In genomic region chr20:824490-824889, GRCh38 we compare ENCODE assay signal across 26 cellular contexts. TPM values are rescaled to one million over a fixed set of nuclear protein-coding genes. Genes with fewer than 3 reads are reported as not detected.
"Had no signal": no experiment of that assay in that cellular context is flagged by ENCODE, and none has a peak within 500 bp of the region (broad histone marks: within the 10 kb centered on the region; RNA-seq: fewer than 3 reads in every experiment).

No MANE protein-coding gene starts in this region.

- DNase-seq: activated CD4-positive, alpha-beta T cell treated with anti-CD3 and anti-CD28 coated beads for 4 hours; activated CD8-positive, alpha-beta T cell treated with anti-CD3 and anti-CD28 coated beads for 36 hours; activated gamma-delta T cell treated with Interleukin-2 at 50 U/mL for 16 hours; activated naive CD4-positive, alpha-beta T cell treated with anti-CD3 and anti-CD28 coated beads, Interleukin-2, amount 10 ng/mL, durations not matched to agents 7 days and 5 days; activated naive CD8-positive, alpha-beta T cell treated with anti-CD3 and anti-CD28 coated beads for 36 hours; activated T-cell treated with anti-CD3 and anti-CD28 coated beads for 4 hours; activated T-cell treated with anti-CD3 and anti-CD28 coated beads, Interleukin-2, amount 50 U/mL, for 48 hours; brain microvascular endothelial cell; MV-4-11; NCI-H1092 treated with DMSO at 0.1 percent for 48 hours; NCI-H1417 treated with DMSO at 0.1 percent for 48 hours; NCI-H1694; NCI-H2029; NCI-H2107; NCI-H2171 treated with DMSO at 0.1 percent for 48 hours; NCI-H226; NCI-H526; NK-92 treated with Interleukin-12 subunit alpha and Interleukin-12 subunit beta, amount 100 ng/mL, for 24 hours; OCI-M1; SHP77 had no signal

- H3K36me3 Mint-ChIP-seq: activated naive CD4-positive, alpha-beta T cell treated with anti-CD3 and anti-CD28 coated beads, Interleukin-2, amount 10 ng/mL, durations not matched to agents 7 days and 5 days; activated naive CD8-positive, alpha-beta T cell treated with anti-CD3 and anti-CD28 coated beads for 36 hours had no signal

- H3K27ac Mint-ChIP-seq: activated CD8-positive, alpha-beta T cell treated with anti-CD3 and anti-CD28 coated beads for 36 hours; activated naive CD4-positive, alpha-beta T cell treated with anti-CD3 and anti-CD28 coated beads, Interleukin-2, amount 10 ng/mL, durations not matched to agents 7 days and 5 days; activated naive CD8-positive, alpha-beta T cell treated with anti-CD3 and anti-CD28 coated beads for 36 hours; T-helper 1 cell treated with Interleukin-12 subunit alpha and Interleukin-12 subunit beta and Interleukin-4 antibody, amounts not matched to agents 30 μg/mL and 1 μg/mL, for 36 hours had no signal

- H3K4me3 Mint-ChIP-seq: activated CD8-positive, alpha-beta T cell treated with anti-CD3 and anti-CD28 coated beads for 36 hours; activated naive CD4-positive, alpha-beta T cell treated with anti-CD3 and anti-CD28 coated beads, Interleukin-2, amount 10 ng/mL, durations not matched to agents 7 days and 5 days; activated naive CD8-positive, alpha-beta T cell treated with anti-CD3 and anti-CD28 coated beads for 36 hours; activated T-helper 17 cell treated with anti-CD3 and anti-CD28 coated beads, Interleukin-2, amount 50 U/mL, for 72 hours; T-helper 1 cell treated with Interleukin-12 subunit alpha and Interleukin-12 subunit beta and Interleukin-4 antibody, amounts not matched to agents 30 μg/mL and 1 μg/mL, for 36 hours had no signal

- H3K9me3 Mint-ChIP-seq: activated CD8-positive, alpha-beta T cell treated with anti-CD3 and anti-CD28 coated beads for 36 hours; activated naive CD4-positive, alpha-beta T cell treated with anti-CD3 and anti-CD28 coated beads, Interleukin-2, amount 10 ng/mL, durations not matched to agents 7 days and 5 days; activated naive CD8-positive, alpha-beta T cell treated with anti-CD3 and anti-CD28 coated beads for 36 hours; activated T-helper 17 cell treated with anti-CD3 and anti-CD28 coated beads, Interleukin-2, amount 50 U/mL, for 72 hours; T-helper 1 cell treated with Interleukin-12 subunit alpha and Interleukin-12 subunit beta and Interleukin-4 antibody, amounts not matched to agents 30 μg/mL and 1 μg/mL, for 36 hours had no signal

- ATAC-seq: activated CD4-positive, CD25-positive, alpha-beta regulatory T cell treated with anti-CD3 and anti-CD28 coated beads, Interleukin-2, amount 50 U/mL, for 24 hours; activated CD8-positive, alpha-beta T cell treated with anti-CD3 and anti-CD28 coated beads for 36 hours; activated T-helper 17 cell treated with anti-CD3 and anti-CD28 coated beads, Interleukin-2, amount 50 U/mL, for 72 hours; Panc1; SK-N-SH treated with all-trans-retinoic acid at 6 μM for 48 hours had no signal

RNA-seq across cellular contexts. Expression of gene SLC52A3, which starts 56.2 kb away (rescaled TPM):
- total RNA-seq: activated CD8-positive, alpha-beta T cell treated with anti-CD3 and anti-CD28 coated beads for 36 hours; activated T-helper 17 cell treated with anti-CD3 and anti-CD28 coated beads, Interleukin-2, amount 50 U/mL, for 72 hours; SJSA1 had no signal
